Comparison of ENCODE assay signal across 1 cellular context in genomic region chrX:78522601-78523000, GRCh38.
TF ChIP-seq lines count a peak whose summit lies in the region.

No MANE protein-coding gene starts in this region.

TF ChIP-seq in H1, 55 proteins besides CTCF, POLR2A, EP300 and RAD21:
- TF ChIP-seq, protein P1, sequence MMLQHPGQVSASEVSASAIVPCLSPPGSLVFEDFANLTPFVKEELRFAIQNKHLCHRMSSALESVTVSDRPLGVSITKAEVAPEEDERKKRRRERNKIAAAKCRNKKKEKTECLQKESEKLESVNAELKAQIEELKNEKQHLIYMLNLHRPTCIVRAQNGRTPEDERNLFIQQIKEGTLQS (IDR thresholded peaks at IDR 0.05; ENCODE audit: insufficient read depth, low read depth, low read length) = no peak
- no peak for TF ChIP-seq SIX5 (IDR thresholded peaks at IDR 0.05; ENCODE audit: low read depth, low read length)
- no peak for TF ChIP-seq KDM4A (IDR thresholded peaks at IDR 0.05; ENCODE audit: low read depth, low read length, severe bottlenecking)
- no peak for TF ChIP-seq KDM5A (IDR thresholded peaks at IDR 0.05; ENCODE audit: low read length)
- TF ChIP-seq SIN3A (conservative IDR thresholded peaks at IDR 0.05 in 1 of 2, IDR thresholded peaks at IDR 0.05 in 1 of 2; ENCODE audit: low read depth in 1 of 2, low read length in 2 of 2) = no peak
- TF ChIP-seq RXRA (IDR thresholded peaks at IDR 0.05; ENCODE audit: insufficient read depth, low read depth, low read length) = no peak
- no peak for TF ChIP-seq JUND (IDR thresholded peaks at IDR 0.05; ENCODE audit: low read length)
- no peak for TF ChIP-seq ZNF274 (IDR thresholded peaks at IDR 0.05; ENCODE audit: borderline replicate concordance, extremely low read depth, low read length)
- TF ChIP-seq EZH2 (IDR thresholded peaks at IDR 0.05; ENCODE audit: low read depth, low read length, severe bottlenecking) = no peak
- no peak for TF ChIP-seq HDAC6 (IDR thresholded peaks at IDR 0.05; ENCODE audit: low read depth, low read length)
- no peak for TF ChIP-seq CHD1 (IDR thresholded peaks at IDR 0.05; ENCODE audit: low read depth, low read length)
- no peak for TF ChIP-seq MAFK (IDR thresholded peaks at IDR 0.05; ENCODE audit: low read depth, low read length)
- TF ChIP-seq BRCA1 (IDR thresholded peaks at IDR 0.05; ENCODE audit: low read depth, low read length) = no peak
- no peak for TF ChIP-seq TBP (IDR thresholded peaks at IDR 0.05; ENCODE audit: low read depth, low read length)
- no peak for TF ChIP-seq SP4 (IDR thresholded peaks at IDR 0.05; ENCODE audit: low read length)
- TF ChIP-seq GABPA (IDR thresholded peaks at IDR 0.05; ENCODE audit: borderline replicate concordance, insufficient read depth, low read length) = no peak
- no peak for TF ChIP-seq BACH1 (IDR thresholded peaks at IDR 0.05; ENCODE audit: low read length)
- no peak for TF ChIP-seq KDM1A (IDR thresholded peaks at IDR 0.05; ENCODE audit: borderline replicate concordance, low read length)
- no peak for TF ChIP-seq SRF (IDR thresholded peaks at IDR 0.05; ENCODE audit: low read depth, low read length)
- no peak for TF ChIP-seq SAP30 (IDR thresholded peaks at IDR 0.05; ENCODE audit: insufficient read depth, insufficient replicate concordance, low read length)
TF ChIP-seq in H1: peak in this region for 0.
